ENCODE assay signal across 9 cellular contexts in the genomic region with DNA sequence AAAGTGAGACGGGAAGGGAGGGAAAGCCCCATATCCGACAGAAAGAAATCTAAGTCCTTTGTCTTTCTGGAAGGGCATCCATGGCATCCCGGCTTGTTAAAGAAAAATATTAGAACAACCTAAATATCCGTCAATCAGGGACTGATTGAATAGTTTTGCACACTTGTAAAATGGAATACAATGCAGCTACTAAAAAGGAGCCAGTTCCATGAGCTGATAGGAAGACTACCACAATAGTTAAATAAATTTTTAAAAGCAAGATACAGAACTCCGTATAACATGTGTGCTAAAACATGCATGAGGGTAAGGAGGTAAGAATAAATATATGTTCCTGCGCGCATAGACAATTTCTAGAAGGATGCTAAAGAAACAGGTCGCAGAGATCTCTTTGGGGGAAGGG. TPM values are rescaled to one million over a fixed set of nuclear protein-coding genes. Genes with fewer than 3 reads are reported as not detected.
DNase-seq lines count a peak whose midpoint lies in the region; ATAC-seq and TF ChIP-seq lines count a peak whose summit lies in the region.
"Had no signal": no experiment of that assay in that cellular context is flagged by ENCODE, and none has a peak within 500 bp of the region (broad histone marks: within the 10 kb centered on the region; RNA-seq: fewer than 3 reads in every experiment).

No MANE protein-coding gene starts in this region.

- no peaks in the 10 kb centered on the region for H3K9me3 ChIP-seq in skeletal muscle satellite cell (replicated peaks; ENCODE audit: low read length)
- no peaks in the 10 kb centered on the region for H3K9me3 ChIP-seq in Peyer's patch

- peak overlapping the region; percentile 86 for H3K4me3 Mint-ChIP-seq in T-helper 1 cell treated with Interleukin-12 subunit alpha and Interleukin-12 subunit beta and Interleukin-4 antibody, amounts not matched to agents 30 μg/mL and 1 μg/mL, for 36 hours
- H3K4me3 Mint-ChIP-seq in T-cell: peak overlapping the region; percentile 82 to 84 (median 83)

- H3K4me1 ChIP-seq in skeletal muscle satellite cell (ENCODE audit: control insufficient read depth, insufficient read depth, low read length) (peaks cover 12% of the 10 kb centered on the region), Peyer's patch (no peaks in the 10 kb centered on the region)

- H3K36me3 ChIP-seq in skeletal muscle satellite cell (ENCODE audit: insufficient read depth, low read length) (no peaks in the 10 kb centered on the region), Peyer's patch (no peaks in the 10 kb centered on the region)

- no peak for ATAC-seq in T-cell (replicated peaks in 1 of 4)

- no peak for TF ChIP-seq CTCF in fibroblast of mammary gland (conservative IDR thresholded peaks at IDR 0.05; ENCODE audit: control insufficient read depth, insufficient read depth, low read depth, low read length)
- TF ChIP-seq CTCF in Peyer's patch (IDR thresholded peaks at IDR 0.05): no peak

- H3K27me3 ChIP-seq in skeletal muscle satellite cell (ENCODE audit: control insufficient read depth, insufficient read depth, low read length) (peaks cover 18% of the 10 kb centered on the region), Peyer's patch (no peaks in the 10 kb centered on the region)

- DNase-seq in T-helper 1 cell (no peak), T-cell (no peak), fibroblast of mammary gland (ENCODE audit: low read depth) (no peak), cerebellum (ENCODE audit: low spot score) (no peak), G401 (ENCODE audit: low spot score) (no peak), Peyer's patch (no peak)
- DNase-seq: KBM-7 had no signal

- no peak for TF ChIP-seq POLR2A in Peyer's patch (IDR thresholded peaks at IDR 0.05)

- CTCF ChIA-PET in T-cell (lab: Charles Lee): interaction anchor here in 1 of 2 donors (0.9 to 2.2 kb wide), 7 partner anchors 10 to 404 kb away, joined by 3 to 14 read pairs (median 5); partner anchors contain the start of genes GNPDA1 and RNF14

- H3K9ac ChIP-seq in skeletal muscle satellite cell (ENCODE audit: low read depth, low read length): no peak overlapping the region

- peak overlapping the region; percentile 100 for H3K27ac Mint-ChIP-seq in T-helper 1 cell treated with Interleukin-12 subunit alpha and Interleukin-12 subunit beta and Interleukin-4 antibody, amounts not matched to agents 30 μg/mL and 1 μg/mL, for 36 hours
- peak overlapping the region; percentile 98 for H3K27ac Mint-ChIP-seq in T-cell

- H3K4me1 Mint-ChIP-seq in T-helper 1 cell treated with Interleukin-12 subunit alpha and Interleukin-12 subunit beta and Interleukin-4 antibody, amounts not matched to agents 30 μg/mL and 1 μg/mL, for 36 hours (ENCODE audit: low read depth): peaks cover 14% of the 10 kb centered on the region
- H3K4me1 Mint-ChIP-seq in T-cell: peaks cover 17 to 18% (median 18%) of the 10 kb centered on the region in 3 donors

- in situ Hi-C loops in G401 (cut with HindIII; ENCODE audit: low sequenced_read_pairs): no loop called here

- POLR2A ChIA-PET in T-cell (lab: Charles Lee): interaction anchor here in 1 of 2 donors (0.7 kb wide), 2 partner anchors 85 to 848 kb away, joined by 3 read pairs; no protein-coding TSS in a partner anchor

- H3K9me3 Mint-ChIP-seq in T-helper 1 cell treated with Interleukin-12 subunit alpha and Interleukin-12 subunit beta and Interleukin-4 antibody, amounts not matched to agents 30 μg/mL and 1 μg/mL, for 36 hours: no peaks in the 10 kb centered on the region
- no peaks in the 10 kb centered on the region for H3K9me3 Mint-ChIP-seq in T-cell

- H3K27ac ChIP-seq in Peyer's patch: peak overlapping the region in 1 of 4 donors; percentile 79

- H3K36me3 Mint-ChIP-seq in T-helper 1 cell treated with Interleukin-12 subunit alpha and Interleukin-12 subunit beta and Interleukin-4 antibody, amounts not matched to agents 30 μg/mL and 1 μg/mL, for 36 hours (ENCODE audit: low read depth): no peaks in the 10 kb centered on the region
- no peaks in the 10 kb centered on the region for H3K36me3 Mint-ChIP-seq in T-cell

- no peaks in the 10 kb centered on the region for H3K27me3 Mint-ChIP-seq in T-helper 1 cell treated with Interleukin-12 subunit alpha and Interleukin-12 subunit beta and Interleukin-4 antibody, amounts not matched to agents 30 μg/mL and 1 μg/mL, for 36 hours (ENCODE audit: low read depth)
- H3K27me3 Mint-ChIP-seq in T-cell: no peaks in the 10 kb centered on the region

- H3K4me3 ChIP-seq in fibroblast of mammary gland (ENCODE audit: control insufficient read depth, low read depth, low read length) (peak overlapping the region; percentile 64), skeletal muscle satellite cell (ENCODE audit: low read length) (peak overlapping the region; percentile 78), Peyer's patch (no peak overlapping the region)

- H3K4me2 ChIP-seq in skeletal muscle satellite cell (ENCODE audit: low read length): peak overlapping the region; percentile 96

RNA-seq across cellular contexts. Expression of gene GNPDA1, which starts 12.8 kb away (rescaled TPM):
- total RNA-seq in T-cell (10 to 100 TPM; 12.6 to 30.3 (median 29.3) TPM), cerebellum (21.1 TPM), Peyer's patch (10 to 100 TPM; 14.9 to 31.9 (median 23.5) TPM)
- total RNA-seq in skeletal muscle satellite cell (2012; rRNA removed): 38.7 and 76.3 TPM in 2 replicates
- total RNA-seq in G401 (2014; rRNA removed; shearing (Covaris generic)): 196 and 216 TPM in 2 replicates

RNA-seq across cellular contexts. Expression of gene RNF14, which starts 56.7 kb away (rescaled TPM):
- total RNA-seq in T-cell (10 to 100 TPM; 16.4 to 35.8 (median 28.2) TPM), cerebellum (48.8 TPM), Peyer's patch (10 to 100 TPM; 20.6 to 37.8 (median 34.6) TPM)
- 58.8 and 79.7 TPM in 2 replicates for total RNA-seq in skeletal muscle satellite cell (2012; rRNA removed)
- total RNA-seq in G401 (2014; rRNA removed; shearing (Covaris generic)): 61.5 and 65.6 TPM in 2 replicates

Comparison
In these comparisons a context has a peak if more than half of its experiments do, and no peak if none do; other contexts are left out.
1. H3K4me3 ChIP-seq: peak in fibroblast of mammary gland (single experiment) and skeletal muscle satellite cell (single experiment); none in Peyer's patch (0 of 4).